ENCODE assay signal across 10 cellular contexts in genomic region chr9:75185585-75186170, GRCh38.
A peak's percentile ranks its signal among the peaks of the same experiment; 100 is the strongest.
DNase-seq lines count a peak whose midpoint lies in the region; ATAC-seq and TF ChIP-seq lines count a peak whose summit lies in the region.
"Had no signal": no experiment of that assay in that cellular context is flagged by ENCODE, and none has a peak within 500 bp of the region (broad histone marks: within the 10 kb centered on the region; RNA-seq: fewer than 3 reads in every experiment).

No MANE protein-coding gene starts in this region.

- H3K27ac Mint-ChIP-seq in WTC11 = no peak overlapping the region
- peak overlapping the region in 1 of 2 donors; percentile 47 for H3K27ac Mint-ChIP-seq in effector memory CD8-positive, alpha-beta T cell
- H3K27ac Mint-ChIP-seq: dendritic cell treated with granulocyte-macrophage colony-stimulating factor and Interleukin-4, amounts not matched to agents 40 ng/mL and 50 ng/mL, for 4 days had no signal

- H2AFZ ChIP-seq in trophoblast cell (ENCODE audit: insufficient read depth, low read length, poor library complexity) = no peak overlapping the region

- H3K4me2 ChIP-seq in trophoblast cell (ENCODE audit: low read length) = no peak overlapping the region
- H3K4me2 ChIP-seq: BLaER1 had no signal

- H3K9me3 Mint-ChIP-seq in WTC11 = peaks cover 10% of the 10 kb centered on the region; the same call in 1 of the 2 replicates
- no peaks in the 10 kb centered on the region for H3K9me3 Mint-ChIP-seq in effector memory CD8-positive, alpha-beta T cell

- H4K91ac ChIP-seq in trophoblast cell (ENCODE audit: low read depth, low read length) = no peak overlapping the region

- ATAC-seq in GM21717 (IDR thresholded peaks at IDR 0.05; ENCODE audit: unreplicated experiment) (peak; percentile 85), WTC11 (peak; percentile 91)
- peak; percentile 81 for ATAC-seq in effector memory CD8-positive, alpha-beta T cell (replicated peaks)

- peak; percentile 6 for DNase-seq in NCI-H1092 treated with DMSO at 0.1 percent for 48 hours (lab: John Stamatoyannopoulos, UW)
- no peak for DNase-seq in NCI-H1092 (lab: John Stamatoyannopoulos, UW)
- peak; percentile 56 for DNase-seq in LoVo (ENCODE audit: low spot score)
- DNase-seq in WTC11 (ENCODE audit: low spot score) = peak; percentile 67
- peak; percentile 27 to 46 (median 31) for DNase-seq in effector memory CD8-positive, alpha-beta T cell
- peak; percentile 54 to 75 for DNase-seq in trophoblast cell
- DNase-seq in NCI-H526 treated with DMSO at 0.1 percent for 48 hours (lab: John Stamatoyannopoulos, UW) = no peak

- no peak overlapping the region for H2BK120ac ChIP-seq in trophoblast cell (ENCODE audit: insufficient read depth, low read length, poor library complexity)

- no CpG with 5 or more reads among the region's 4 CpGs for WGBS in trophoblast cell (ENCODE audit: extremely low coverage, insufficient coverage, insufficient read length)

- H3K4ac ChIP-seq in trophoblast cell (ENCODE audit: low read depth, low read length) = no peak overlapping the region

- H3K79me1 ChIP-seq in trophoblast cell (ENCODE audit: low read length) = no peaks in the 10 kb centered on the region

- H3K9me3 ChIP-seq in trophoblast cell (ENCODE audit: insufficient read depth, low read depth, low read length) = no peaks in the 10 kb centered on the region
- H3K9me3 ChIP-seq: BLaER1 had no signal

- no peak overlapping the region for H3K27ac ChIP-seq in trophoblast cell (ENCODE audit: low read depth, low read length)
- H3K27ac ChIP-seq: BLaER1 had no signal

- H3K14ac ChIP-seq in trophoblast cell (ENCODE audit: low read length) = no peak overlapping the region

- H4K12ac ChIP-seq in trophoblast cell (ENCODE audit: low read depth, low read length) = no peak overlapping the region

- no peak overlapping the region for H3K18ac ChIP-seq in trophoblast cell (ENCODE audit: low read length)

- no peaks in the 10 kb centered on the region for H3K27me3 Mint-ChIP-seq in WTC11 (ENCODE audit: low read depth)
- H3K27me3 Mint-ChIP-seq in effector memory CD8-positive, alpha-beta T cell = no peaks in the 10 kb centered on the region
- H3K27me3 Mint-ChIP-seq: dendritic cell treated with granulocyte-macrophage colony-stimulating factor and Interleukin-4, amounts not matched to agents 40 ng/mL and 50 ng/mL, for 4 days had no signal

- CTCF ChIA-PET in WTC11 (lab: Charles Lee) = interaction anchor here (0.6 to 1.7 kb wide), 30 partner anchors 10 to 1208 kb away, joined by 3 to 22 read pairs (median 4); partner anchors contain the start of genes PCSK5 and RFK

- no peaks in the 10 kb centered on the region for H3K36me3 ChIP-seq in trophoblast cell (ENCODE audit: control insufficient read depth in 1 of 2, insufficient read depth in 2 of 2, low read length in 2 of 2)
- H3K36me3 ChIP-seq: BLaER1 had no signal

- H3K4me3 ChIP-seq in trophoblast cell (ENCODE audit: low read depth, low read length) = no peak overlapping the region
- H3K4me3 ChIP-seq: BLaER1 had no signal

- H3K23ac ChIP-seq in trophoblast cell (ENCODE audit: low read length) = no peak overlapping the region

- no peak overlapping the region for H4K8ac ChIP-seq in trophoblast cell (ENCODE audit: low read depth, low read length)

- no peaks in the 10 kb centered on the region for H3K4me1 Mint-ChIP-seq in WTC11
- H3K4me1 Mint-ChIP-seq in effector memory CD8-positive, alpha-beta T cell (ENCODE audit: low read depth in 2 of 2) = peaks cover 9 to 18% of the 10 kb centered on the region in 2 donors

- no peak overlapping the region for H3K9ac ChIP-seq in trophoblast cell (ENCODE audit: low read length)
- H3K9ac ChIP-seq: BLaER1 had no signal

- H2BK12ac ChIP-seq in trophoblast cell (ENCODE audit: low read length) = no peak overlapping the region

- TF ChIP-seq CTCF in WTC11 (IDR thresholded peaks at IDR 0.05) = peak; percentile 54

- no peak overlapping the region for H3K4me3 Mint-ChIP-seq in WTC11
- H3K4me3 Mint-ChIP-seq in effector memory CD8-positive, alpha-beta T cell = no peak overlapping the region
- H3K4me3 Mint-ChIP-seq: dendritic cell treated with granulocyte-macrophage colony-stimulating factor and Interleukin-4, amounts not matched to agents 40 ng/mL and 50 ng/mL, for 4 days had no signal

- H2AK5ac ChIP-seq in trophoblast cell (ENCODE audit: low read length) = no peak overlapping the region

- no peak overlapping the region for H2BK5ac ChIP-seq in trophoblast cell (ENCODE audit: low read depth, low read length, poor library complexity)

- POLR2A ChIA-PET in WTC11 (lab: Charles Lee) = no interaction called here

- peaks cover 0 to 3% of the 10 kb centered on the region in 2 experiments for H3K4me1 ChIP-seq in trophoblast cell (ENCODE audit: control insufficient read depth in 1 of 2, insufficient read depth in 2 of 2, low read length in 2 of 2)
- H3K4me1 ChIP-seq: BLaER1 had no signal

- H3K36me3 Mint-ChIP-seq in WTC11 = no peaks in the 10 kb centered on the region
- H3K36me3 Mint-ChIP-seq in effector memory CD8-positive, alpha-beta T cell (ENCODE audit: insufficient read depth) = peaks cover 3% of the 10 kb centered on the region

- no peaks in the 10 kb centered on the region for H3K79me2 ChIP-seq in trophoblast cell (ENCODE audit: control insufficient read depth, insufficient read depth, low read length, poor library complexity)

- no peaks in the 10 kb centered on the region for H3K27me3 ChIP-seq in trophoblast cell (ENCODE audit: insufficient read depth, low read length)
- H3K27me3 ChIP-seq: BLaER1 had no signal

TF ChIP-seq in WTC11, 78 proteins besides CTCF, POLR2A, EP300 and RAD21 (continues in another document):
- TF ChIP-seq E2F4 (CRISPR knock-in tag; IDR thresholded peaks at IDR 0.05; ENCODE audit: borderline replicate concordance, low read depth) (no peak), CREB1 (CRISPR knock-in tag; IDR thresholded peaks at IDR 0.05) (no peak), KAT7 (CRISPR knock-in tag; IDR thresholded peaks at IDR 0.05; ENCODE audit: borderline replicate concordance) (no peak), TP53 (CRISPR knock-in tag; IDR thresholded peaks at IDR 0.05) (no peak), MAX (CRISPR knock-in tag; IDR thresholded peaks at IDR 0.05) (no peak), CREM (CRISPR knock-in tag; IDR thresholded peaks at IDR 0.05) (no peak), ZNF425 (CRISPR knock-in tag; conservative IDR thresholded peaks at IDR 0.05) (no peak), OVOL2 (CRISPR knock-in tag; IDR thresholded peaks at IDR 0.05; ENCODE audit: borderline replicate concordance) (no peak), STAT6 (CRISPR knock-in tag; conservative IDR thresholded peaks at IDR 0.05; ENCODE audit: low read depth) (no peak), FOXJ3 (CRISPR knock-in tag; IDR thresholded peaks at IDR 0.05; ENCODE audit: borderline replicate concordance) (no peak), ZMAT4 (CRISPR knock-in tag; IDR thresholded peaks at IDR 0.05) (no peak)

Comparison
In these comparisons a context has a peak if more than half of its experiments do, and no peak if none do; other contexts are left out.
1. DNase-seq: peak in NCI-H1092 treated with DMSO at 0.1 percent for 48 hours (single experiment), LoVo (single experiment), WTC11 (single experiment), effector memory CD8-positive, alpha-beta T cell (3 of 3) and trophoblast cell (2 of 2); none in NCI-H1092 (single experiment) and NCI-H526 treated with DMSO at 0.1 percent for 48 hours (single experiment).
2. Peak in every context shown above with its lines, with median percentiles within 50 percentile points of each other: ATAC-seq.